Comparison of ENCODE assay signal across 22 cellular contexts in genomic region chr6:135884136-135884535, GRCh38. TPM values are rescaled to one million over a fixed set of nuclear protein-coding genes. Genes with fewer than 3 reads are reported as not detected.
A peak's percentile ranks its signal among the peaks of the same experiment; 100 is the strongest.
DNase-seq lines count a peak whose midpoint lies in the region; ATAC-seq and TF ChIP-seq lines count a peak whose summit lies in the region.
"Had no signal": no experiment of that assay in that cellular context is flagged by ENCODE, and none has a peak within 500 bp of the region (broad histone marks: within the 10 kb centered on the region; RNA-seq: fewer than 3 reads in every experiment).

No MANE protein-coding gene starts in this region.

- TF ChIP-seq CTCF in CD4-positive, alpha-beta T cell (IDR thresholded peaks at IDR 0.05), result no peak
- TF ChIP-seq CTCF in psoas muscle (IDR thresholded peaks at IDR 0.05), result no peak

- intact Hi-C loops in CD4-positive, alpha-beta T cell (cut with DNase I, micrococcal nuclease), result loop anchor here in 1 of 2 experiments (5.0 to 10.0 kb wide), 2 partner anchors 37 to 401 kb away; partner anchors contain the start of gene BCLAF1
- intact Hi-C loops in psoas muscle (cut with DNase I), result no loop called here

- no peaks in the 10 kb centered on the region for H3K27me3 ChIP-seq in CD4-positive, alpha-beta T cell (ENCODE audit: control insufficient read depth, insufficient read depth, low read length)
- no peaks in the 10 kb centered on the region for H3K27me3 ChIP-seq in adipocyte (replicated peaks; ENCODE audit: control insufficient read depth, insufficient read depth, low read length)
- H3K27me3 ChIP-seq in psoas muscle (ENCODE audit: insufficient read depth in 3 of 3, low read length in 2 of 3), result no peaks in the 10 kb centered on the region
- H3K27me3 ChIP-seq: BE2C had no signal

- H3K9ac ChIP-seq in adipocyte (ENCODE audit: low read length), result no peak overlapping the region
- H3K9ac ChIP-seq: GM23248 had no signal

- H3K36me3 ChIP-seq in adipocyte (ENCODE audit: control insufficient read depth, insufficient read depth, low read length, severe bottlenecking), result no peaks in the 10 kb centered on the region
- H3K36me3 ChIP-seq in psoas muscle (ENCODE audit: insufficient read depth in 1 of 2, low read depth in 1 of 2), result no peaks in the 10 kb centered on the region
- H3K36me3 ChIP-seq: BE2C, HAP-1 had no signal

- H3K27me3 Mint-ChIP-seq in CD4-positive, alpha-beta T cell, result no peaks in the 10 kb centered on the region
- H3K27me3 Mint-ChIP-seq: CD4-positive, CD25-positive, alpha-beta regulatory T cell had no signal

- H3K9me3 ChIP-seq in CD4-positive, alpha-beta T cell (ENCODE audit: control insufficient read depth, low read length), result no peaks in the 10 kb centered on the region
- H3K9me3 ChIP-seq in adipocyte (ENCODE audit: control insufficient read depth, low read length) (no peaks in the 10 kb centered on the region), psoas muscle (no peaks in the 10 kb centered on the region)
- H3K9me3 ChIP-seq: BE2C, Caco-2, HAP-1 had no signal

- H3K4me3 ChIP-seq in adipocyte (ENCODE audit: low read length) (no peak overlapping the region), psoas muscle (no peak overlapping the region)
- H3K4me3 ChIP-seq: GM12878, GM23248, HAP-1 had no signal

- POLR2A ChIA-PET in CD4-positive, alpha-beta T cell (lab: Charles Lee), result interaction anchor here (1.0 to 2.4 kb wide), 3 partner anchors 9 to 406 kb away, joined by 3 to 8 read pairs (median 8); partner anchors contain the start of gene BCLAF1

- H3K9me3 Mint-ChIP-seq in CD4-positive, alpha-beta T cell, result no peaks in the 10 kb centered on the region
- H3K9me3 Mint-ChIP-seq: CD4-positive, CD25-positive, alpha-beta regulatory T cell had no signal

- DNase-seq in CD4-positive, alpha-beta T cell, result no peak
- DNase-seq in adipocyte (ENCODE audit: low read depth) (peak; percentile 31), iris pigment epithelial cell (ENCODE audit: low read depth) (peak; percentile 48), NCI-H2196 (lab: John Stamatoyannopoulos, UW; ENCODE audit: unreplicated experiment) (no peak), NCI-H345 treated with DMSO at 0.1 percent for 48 hours (lab: John Stamatoyannopoulos, UW; ENCODE audit: unreplicated experiment) (no peak), OCI-M2 (lab: John Stamatoyannopoulos, UW; ENCODE audit: unreplicated experiment) (no peak), psoas muscle (no peak)
- DNase-seq: 8988T; ACHN; BE2C; C1 segment of cervical spinal cord; Caco-2; CD4-positive, CD25-positive, alpha-beta regulatory T cell; DMS153; DMS79 treated with DMSO at 0.1 percent for 48 hours; EL; GM23248; KBM-7 had no signal

- H3K36me3 Mint-ChIP-seq in CD4-positive, alpha-beta T cell (ENCODE audit: low read depth), result no peaks in the 10 kb centered on the region
- H3K36me3 Mint-ChIP-seq: CD4-positive, CD25-positive, alpha-beta regulatory T cell had no signal

- CTCF ChIA-PET in CD4-positive, alpha-beta T cell (lab: Charles Lee), result no interaction called here

- H3K27ac ChIP-seq in CD4-positive, alpha-beta T cell (ENCODE audit: low read depth, low read length), result no peak overlapping the region
- H3K27ac ChIP-seq in psoas muscle, result no peak overlapping the region
- H3K27ac ChIP-seq: GM23248, HL-60 had no signal

- peaks cover 6% of the 10 kb centered on the region for H3K4me1 ChIP-seq in adipocyte (ENCODE audit: control insufficient read depth, insufficient read depth, low read length)
- H3K4me1 ChIP-seq in psoas muscle, result peaks cover 7% of the 10 kb centered on the region
- H3K4me1 ChIP-seq: BE2C, HAP-1 had no signal

- H3K4me3 Mint-ChIP-seq in CD4-positive, alpha-beta T cell, result no peak overlapping the region
- H3K4me3 Mint-ChIP-seq: CD4-positive, CD25-positive, alpha-beta regulatory T cell had no signal

- ATAC-seq in CD4-positive, alpha-beta T cell (ENCODE audit: poor library complexity), result no peak
- no peak for ATAC-seq in psoas muscle

- WGBS in psoas muscle, 3 donors, result 96 to 99% (median 97%) methylated on average over 4 of the region's 4 CpGs

- peaks cover 58% of the 10 kb centered on the region for H3K4me1 Mint-ChIP-seq in CD4-positive, alpha-beta T cell (ENCODE audit: low read depth)

- H3K27ac Mint-ChIP-seq in CD4-positive, alpha-beta T cell, result peak overlapping the region; percentile 50

RNA-seq across cellular contexts. Expression of gene PDE7B, which starts 32.6 kb away (rescaled TPM):
- under 1 TPM; 0.25 to 0.34 TPM for total RNA-seq in CD4-positive, alpha-beta T cell
- 1 to 10 TPM; 2.7 to 4.6 (median 4.3) TPM for total RNA-seq in psoas muscle
- polyA plus RNA-seq in psoas muscle, result 1 to 10 TPM; 1.9 to 2.3 (median 2.0) TPM
- total RNA-seq: Caco-2, G401, GM12878 had no signal
- polyA plus RNA-seq: GM12878 had no signal

Comparison
In these comparisons a context has a peak if more than half of its experiments do, and no peak if none do; other contexts are left out.
1. DNase-seq: peak in adipocyte (single experiment) and iris pigment epithelial cell (single experiment); none in CD4-positive, alpha-beta T cell (0 of 10), NCI-H2196 (single experiment), NCI-H345 treated with DMSO at 0.1 percent for 48 hours (single experiment), OCI-M2 (single experiment) and psoas muscle (0 of 2).